In genomic region chrX:2497961-2498780, GRCh38 we compare ENCODE assay signal across 8 cellular contexts. TPM values are rescaled to one million over a fixed set of nuclear protein-coding genes. Genes with fewer than 3 reads are reported as not detected.
DNase-seq lines count a peak whose midpoint lies in the region; ATAC-seq and TF ChIP-seq lines count a peak whose summit lies in the region.

No MANE protein-coding gene starts in this region.

- H3K4me3 ChIP-seq in duodenal mucosa (ENCODE audit: low read depth in 1 of 2, low read length in 2 of 2) (peak overlapping the region; percentile 83 to 86), mucosa of descending colon (no peak overlapping the region)

- no peak for ATAC-seq in stimulated activated naive CD8-positive, alpha-beta T cell treated with anti-CD3 and anti-CD28 coated beads, Interleukin-15, Interleukin-2, amounts not matched to agents 100 U/mL and 50 U/mL, for 24 hours
- peak; percentile 70 for ATAC-seq in mucosa of descending colon

- peak overlapping the region; percentile 89 for H3K27ac ChIP-seq in duodenal mucosa (ENCODE audit: low read depth, low read length)

- H3K27ac Mint-ChIP-seq in stimulated activated naive CD8-positive, alpha-beta T cell treated with anti-CD3 and anti-CD28 coated beads, Interleukin-15, Interleukin-2, amounts not matched to agents 100 ng/mL and 50 ng/mL, for 24 hours: peak overlapping the region; percentile 80

- intact Hi-C loops in mucosa of descending colon (cut with DNase I, micrococcal nuclease): no loop called here

- peaks cover 4 to 6% of the 10 kb centered on the region in 2 donors for H3K36me3 ChIP-seq in duodenal mucosa (ENCODE audit: control insufficient read depth in 1 of 2, insufficient read depth in 2 of 2, low read length in 2 of 2)
- H3K36me3 ChIP-seq in mucosa of descending colon (ENCODE audit: low read depth): no peaks in the 10 kb centered on the region

- H3K4me1 ChIP-seq in duodenal mucosa (ENCODE audit: control insufficient read depth in 1 of 2, insufficient read depth in 2 of 2, low read length in 2 of 2): peaks cover 13 to 23% of the 10 kb centered on the region in 2 donors
- peaks cover 32% of the 10 kb centered on the region for H3K4me1 ChIP-seq in mucosa of descending colon (ENCODE audit: low read depth)

- no peak for DNase-seq in stimulated activated naive CD8-positive, alpha-beta T cell treated with anti-CD3 and anti-CD28 coated beads, Interleukin-15, Interleukin-2, amounts not matched to agents 100 U/mL and 50 U/mL, for 24 hours
- DNase-seq in mucosa of descending colon: peak in 2 of 3 donors; percentile 50 to 65
- DNase-seq in NCI-H1436 (lab: John Stamatoyannopoulos, UW): no peak
- DNase-seq in SIG-M5 (lab: John Stamatoyannopoulos, UW): no peak
- DNase-seq in UCSD-AML1 (lab: John Stamatoyannopoulos, UW; ENCODE audit: unreplicated experiment): no peak
- no peak for DNase-seq in erythroblast (lab: John Stamatoyannopoulos, UW)

- peak overlapping the region; percentile 82 for H3K4me3 Mint-ChIP-seq in stimulated activated naive CD8-positive, alpha-beta T cell treated with anti-CD3 and anti-CD28 coated beads, Interleukin-15, Interleukin-2, amounts not matched to agents 100 ng/mL and 50 ng/mL, for 24 hours

- H3K27me3 Mint-ChIP-seq in stimulated activated naive CD8-positive, alpha-beta T cell treated with anti-CD3 and anti-CD28 coated beads, Interleukin-15, Interleukin-2, amounts not matched to agents 100 ng/mL and 50 ng/mL, for 24 hours: no peaks in the 10 kb centered on the region

- H3K9me3 ChIP-seq in duodenal mucosa (ENCODE audit: control insufficient read depth in 1 of 2, low read length in 2 of 2) (no peaks in the 10 kb centered on the region), mucosa of descending colon (no peaks in the 10 kb centered on the region)

- TF ChIP-seq POLR2A in erythroblast (IDR thresholded peaks at IDR 0.05; ENCODE audit: low read length): no peak

- peak overlapping the region; percentile 79 to 86 for H3K9ac ChIP-seq in duodenal mucosa (ENCODE audit: low read depth in 1 of 2, low read length in 2 of 2)

- H3K27me3 ChIP-seq in duodenal mucosa (ENCODE audit: control insufficient read depth in 1 of 2, insufficient read depth in 2 of 2, low read length in 2 of 2): no peaks in the 10 kb centered on the region

- no peaks in the 10 kb centered on the region for H3K9me3 Mint-ChIP-seq in stimulated activated naive CD8-positive, alpha-beta T cell treated with anti-CD3 and anti-CD28 coated beads, Interleukin-15, Interleukin-2, amounts not matched to agents 100 ng/mL and 50 ng/mL, for 24 hours

- peaks cover 27% of the 10 kb centered on the region for H3K4me1 Mint-ChIP-seq in stimulated activated naive CD8-positive, alpha-beta T cell treated with anti-CD3 and anti-CD28 coated beads, Interleukin-15, Interleukin-2, amounts not matched to agents 100 ng/mL and 50 ng/mL, for 24 hours (ENCODE audit: low read depth)

- TF ChIP-seq CTCF in mucosa of descending colon (IDR thresholded peaks at IDR 0.05): no peak

- peaks cover 15% of the 10 kb centered on the region for H3K36me3 Mint-ChIP-seq in stimulated activated naive CD8-positive, alpha-beta T cell treated with anti-CD3 and anti-CD28 coated beads, Interleukin-15, Interleukin-2, amounts not matched to agents 100 ng/mL and 50 ng/mL, for 24 hours (ENCODE audit: low read depth)

RNA-seq across cellular contexts. Expression of gene DHRSX, which starts 2.6 kb away (rescaled TPM):
- 10 to 100 TPM; 24.9 to 52.4 (median 37.5) TPM for total RNA-seq in mucosa of descending colon

RNA-seq across cellular contexts. Expression of gene ZBED1, which starts 2.6 kb away (rescaled TPM):
- total RNA-seq in mucosa of descending colon: 10 to 100 TPM; 43.0 to 71.2 (median 47.8) TPM

Comparison
In these comparisons a context has a peak if more than half of its experiments do, and no peak if none do; other contexts are left out.
1. DNase-seq: peak in mucosa of descending colon (2 of 3); none in stimulated activated naive CD8-positive, alpha-beta T cell treated with anti-CD3 and anti-CD28 coated beads, Interleukin-15, Interleukin-2, amounts not matched to agents 100 U/mL and 50 U/mL, for 24 hours (single experiment), NCI-H1436 (single experiment), SIG-M5 (single experiment), UCSD-AML1 (single experiment) and erythroblast (0 of 2).